In genomic region chr5:111099058-111099778, GRCh38 we compare ENCODE assay signal across 20 cellular contexts. TPM values are rescaled to one million over a fixed set of nuclear protein-coding genes. Genes with fewer than 3 reads are reported as not detected.
A peak's percentile ranks its signal among the peaks of the same experiment; 100 is the strongest.
DNase-seq lines count a peak whose midpoint lies in the region; ATAC-seq, FAIRE-seq and TF ChIP-seq lines count a peak whose summit lies in the region.
"Had no signal": no experiment of that assay in that cellular context is flagged by ENCODE, and none has a peak within 500 bp of the region (broad histone marks: within the 10 kb centered on the region; RNA-seq: fewer than 3 reads in every experiment).

No MANE protein-coding gene starts in this region.

- FAIRE-seq in endothelial cell of umbilical vein (lab: Jason Lieb, UNC), result peak; percentile 68
- FAIRE-seq: D721Med had no signal

- intact Hi-C loops in PC-3 (cut with micrococcal nuclease) (no loop called here), endothelial cell of umbilical vein (cut with micrococcal nuclease) (loop anchor here (10.0 kb wide), 1 partner anchor 1606 kb away; no protein-coding TSS in a partner anchor)

- H3K9me1 ChIP-seq in endothelial cell of umbilical vein (replicated peaks; ENCODE audit: control insufficient read depth, extremely low read depth, insufficient read depth, low read length), result no peaks in the 10 kb centered on the region

- no peak overlapping the region for H3K27ac ChIP-seq in PC-3 (ENCODE audit: low read length)
- H3K27ac ChIP-seq in endothelial cell of umbilical vein (ENCODE audit: insufficient read depth, low read depth, low read length), result peak overlapping the region; percentile 55
- H3K27ac ChIP-seq: C4-2B had no signal

- no peak overlapping the region for H3K9ac ChIP-seq in PC-3 (ENCODE audit: low read length)
- H3K9ac ChIP-seq in endothelial cell of umbilical vein (replicated peaks; ENCODE audit: extremely low read depth, insufficient read depth, low read length), result no peak overlapping the region

- peaks cover 10 to 27% of the 10 kb centered on the region in 2 donors for H3K4me1 Mint-ChIP-seq in stimulated activated naive B cell treated with anti-CD40 and anti-IgM and Interleukin-4, amounts not matched to agents 10 μg/mL and 1 μg/mL and 100 μg/mL, for 72 hours

- H3K36me3 Mint-ChIP-seq in stimulated activated naive B cell treated with anti-CD40 and anti-IgM and Interleukin-4, amounts not matched to agents 10 μg/mL and 1 μg/mL and 100 μg/mL, for 72 hours, result peaks cover 22 to 34% of the 10 kb centered on the region in 2 donors

- H3K27me3 ChIP-seq in PC-3 (ENCODE audit: low read length) (no peaks in the 10 kb centered on the region), endothelial cell of umbilical vein (ENCODE audit: control insufficient read depth in 2 of 2, insufficient read depth in 2 of 2, low read length in 2 of 2) (no peaks in the 10 kb centered on the region)

- POLR2A ChIA-PET in PC-3 (lab: Charles Lee; ENCODE audit: unreplicated experiment) (interaction anchor here (0.7 kb wide), 1 partner anchor 1497 kb away, joined by 3 read pairs; no protein-coding TSS in a partner anchor), endothelial cell of umbilical vein (lab: Charles Lee) (no interaction called here)

- peaks cover 4% of the 10 kb centered on the region for H3K4me1 ChIP-seq in PC-3 (ENCODE audit: insufficient read depth, low read length)
- H3K4me1 ChIP-seq in endothelial cell of umbilical vein (ENCODE audit: control insufficient read depth, extremely low read depth, insufficient read depth, low read length), result peaks cover 32% of the 10 kb centered on the region

- no peak overlapping the region for H3K4me3 Mint-ChIP-seq in stimulated activated naive B cell treated with anti-CD40 and anti-IgM and Interleukin-4, amounts not matched to agents 10 μg/mL and 1 μg/mL and 100 μg/mL, for 72 hours

- H3K9me2 ChIP-seq in PC-3 (replicated peaks; ENCODE audit: low read length), result no peaks in the 10 kb centered on the region

- H3K36me3 ChIP-seq in PC-3 (ENCODE audit: low read depth, low read length), result peaks cover 80% of the 10 kb centered on the region
- H3K36me3 ChIP-seq in endothelial cell of umbilical vein (ENCODE audit: control insufficient read depth in 2 of 2, extremely low read depth in 1 of 2, insufficient read depth in 2 of 2, low read length in 2 of 2), result peaks cover 2 to 47% of the 10 kb centered on the region in 2 experiments

- TF ChIP-seq POLR2A in endothelial cell of umbilical vein (IDR thresholded peaks at IDR 0.05; ENCODE audit: low read depth, low read length), result no peak

- no peak overlapping the region for H3K27ac Mint-ChIP-seq in stimulated activated naive B cell treated with anti-CD40 and anti-IgM and Interleukin-4, amounts not matched to agents 10 μg/mL and 1 μg/mL and 100 μg/mL, for 72 hours

- no peak overlapping the region for H3K4me3 ChIP-seq in PC-3 (ENCODE audit: low read length)
- H3K4me3 ChIP-seq in endothelial cell of umbilical vein (replicated peaks in 1 of 3; ENCODE audit: insufficient read depth in 1 of 3, low read depth in 1 of 3, low read length in 3 of 3), result no peak overlapping the region
- no peak overlapping the region for H3K4me3 ChIP-seq in fibroblast of villous mesenchyme (ENCODE audit: low read depth, low read length)

- peak; percentile 6 for DNase-seq in EH (ENCODE audit: low read depth)
- DNase-seq in PC-3, result no peak
- peak; percentile 78 for DNase-seq in endothelial cell of umbilical vein (ENCODE audit: low read depth, low spot score)
- DNase-seq in fibroblast of villous mesenchyme (ENCODE audit: low read depth), result peak; percentile 31
- DNase-seq in cortex of kidney (lab: John Stamatoyannopoulos, UW), result no peak
- no peak for DNase-seq in stimulated activated naive B cell treated with anti-CD40 and anti-IgM and Interleukin-4, amounts not matched to agents 10 μg/mL and 1 μg/mL and 100 μg/mL, for 72 hours
- DNase-seq: AML-193; DMS79 treated with DMSO at 0.1 percent for 48 hours; H7; NCI-H1105; NCI-H1694 treated with DMSO at 0.1 percent for 48 hours; NCI-H510A; NCI-H748 treated with DMSO at 0.1 percent for 48 hours; NK-92 treated with Interleukin-12 subunit alpha and Interleukin-12 subunit beta, amount 100 ng/mL, for 24 hours; Right ventricle myocardium superior had no signal

- no peak for TF ChIP-seq CTCF in PC-3 (conservative IDR thresholded peaks at IDR 0.05; ENCODE audit: low read depth, low read length)
- TF ChIP-seq CTCF in endothelial cell of umbilical vein (IDR thresholded peaks at IDR 0.05; ENCODE audit: extremely low read depth in 1 of 2, insufficient read depth in 1 of 2, low read depth in 1 of 2, low read length in 2 of 2), result no peak
- no peak for TF ChIP-seq CTCF in fibroblast of villous mesenchyme (IDR thresholded peaks at IDR 0.05; ENCODE audit: insufficient read depth, low read depth, low read length)

- H4K20me1 ChIP-seq in PC-3 (ENCODE audit: low read length) (peaks cover 14% of the 10 kb centered on the region), endothelial cell of umbilical vein (replicated peaks; ENCODE audit: control insufficient read depth, extremely low read depth, insufficient read depth, low read length) (no peaks in the 10 kb centered on the region)

- ATAC-seq in PC-3 (peak; percentile 51; the same call in 1 of the 2 replicates), HG03139 (IDR thresholded peaks at IDR 0.05; ENCODE audit: unreplicated experiment) (no peak), HG03175 (IDR thresholded peaks at IDR 0.05; ENCODE audit: unreplicated experiment) (no peak)
- ATAC-seq in stimulated activated naive B cell treated with anti-CD40 and anti-IgM and Interleukin-4, amounts not matched to agents 10 μg/mL and 1 μg/mL and 100 μg/mL, for 72 hours (replicated peaks), result no peak

- H3F3A ChIP-seq in PC-3 (ENCODE audit: low read length, unreplicated experiment), result no peaks in the 10 kb centered on the region

- H3K9me3 Mint-ChIP-seq in stimulated activated naive B cell treated with anti-CD40 and anti-IgM and Interleukin-4, amounts not matched to agents 10 μg/mL and 1 μg/mL and 100 μg/mL, for 72 hours, result no peaks in the 10 kb centered on the region

- dilution Hi-C loops in endothelial cell of umbilical vein (cut with MboI; ENCODE audit: extremely low pct_ligation_motif_present, low sequenced_read_pairs), result no loop called here

- no peaks in the 10 kb centered on the region for H3K27me3 Mint-ChIP-seq in stimulated activated naive B cell treated with anti-CD40 and anti-IgM and Interleukin-4, amounts not matched to agents 10 μg/mL and 1 μg/mL and 100 μg/mL, for 72 hours

- H3K4me2 ChIP-seq in PC-3 (ENCODE audit: low read length) (no peak overlapping the region), endothelial cell of umbilical vein (ENCODE audit: insufficient read depth, low read length) (peak overlapping the region; percentile 24)

- H3K9me3 ChIP-seq in PC-3 (ENCODE audit: low read length), result no peaks in the 10 kb centered on the region
- H3K9me3 ChIP-seq in endothelial cell of umbilical vein (replicated peaks; ENCODE audit: control insufficient read depth, insufficient read depth, low read length), result no peaks in the 10 kb centered on the region

- CTCF ChIA-PET in PC-3 (lab: Charles Lee), result no interaction called here
- CTCF ChIA-PET in endothelial cell of umbilical vein (lab: Charles Lee), result interaction anchor here (1.0 kb wide), 1 partner anchor 43 kb away, joined by 3 read pairs; no protein-coding TSS in a partner anchor

- H2AFZ ChIP-seq in PC-3 (ENCODE audit: low read length) (no peak overlapping the region), endothelial cell of umbilical vein (ENCODE audit: low read depth, low read length) (no peak overlapping the region)

- peaks cover 41% of the 10 kb centered on the region for H3K79me2 ChIP-seq in PC-3 (ENCODE audit: low read length)
- peaks cover 34% of the 10 kb centered on the region for H3K79me2 ChIP-seq in endothelial cell of umbilical vein (ENCODE audit: control insufficient read depth, insufficient read depth, low read length)

- no TSS peak for BruUV-seq in PC-3 (replicated peaks; lab: Mats Ljungman, UMichigan)
- BruUV-seq in endothelial cell of umbilical vein (replicated peaks; lab: Mats Ljungman, UMichigan), result no TSS peak

TF ChIP-seq in endothelial cell of umbilical vein, 7 proteins besides CTCF, POLR2A, EP300 and RAD21:
- peak; percentile 70 for TF ChIP-seq JUN (IDR thresholded peaks at IDR 0.05; ENCODE audit: borderline replicate concordance, insufficient read depth, insufficient read length, low read depth)
- peak; percentile 55 for TF ChIP-seq GATA2 (IDR thresholded peaks at IDR 0.05; ENCODE audit: insufficient read depth, insufficient read length, low read depth, low read length)
- TF ChIP-seq MAX (IDR thresholded peaks at IDR 0.05; ENCODE audit: insufficient read depth, insufficient read length), result no peak
- no peak for TF ChIP-seq EZH2 (IDR thresholded peaks at IDR 0.05; ENCODE audit: borderline replicate concordance, low read depth, low read length, severe bottlenecking)
- peak; percentile 59 for TF ChIP-seq FOS (IDR thresholded peaks at IDR 0.05; ENCODE audit: borderline replicate concordance, insufficient read depth, low read length)
- TF ChIP-seq MYC (IDR thresholded peaks at IDR 0.05; ENCODE audit: low read depth, low read length), result no peak

RNA-seq across cellular contexts. Expression of gene WDR36, which starts 7.1 kb away (rescaled TPM):
- 38.2 and 44.7 TPM in 2 replicates for total RNA-seq in PC-3 (2014; rRNA removed)
- total RNA-seq in endothelial cell of umbilical vein, result 30.2 and 33.8 TPM in 2 replicates
- polyA plus RNA-seq in endothelial cell of umbilical vein, result 7.4 and 10.6 TPM in 2 replicates
- polyA plus RNA-seq in endothelial cell of umbilical vein (2011; cell fraction: cytosol; rRNA removed), result 7.3 and 8.0 TPM in 2 replicates
- 27.0 and 33.8 TPM in 2 replicates for polyA plus RNA-seq in endothelial cell of umbilical vein (2011; cell fraction: nucleus; rRNA removed)
- 15.3 and 22.6 TPM in 2 replicates for polyA plus RNA-seq in endothelial cell of umbilical vein (2012)
- 46.2 and 50.2 TPM in 2 replicates for polyA minus RNA-seq in endothelial cell of umbilical vein
- polyA minus RNA-seq in endothelial cell of umbilical vein (2011; cell fraction: cytosol; rRNA and poly(A)+ RNA removed), result 44.0 TPM
- 74.8 and 86.6 TPM in 2 replicates for polyA minus RNA-seq in endothelial cell of umbilical vein (2011; cell fraction: nucleus; rRNA and poly(A)+ RNA removed)
- total RNA-seq in fibroblast of villous mesenchyme, result 41.6 and 61.7 TPM in 2 replicates

RNA-seq across cellular contexts. Expression of gene TSLP, which starts 27.7 kb away (rescaled TPM):
- not detected in 2 replicates for total RNA-seq in PC-3 (2014; rRNA removed)
- total RNA-seq in endothelial cell of umbilical vein, result not detected in 2 replicates
- not detected in 2 replicates for polyA plus RNA-seq in endothelial cell of umbilical vein
- not detected in 2 replicates for polyA plus RNA-seq in endothelial cell of umbilical vein (2011; cell fraction: cytosol; rRNA removed)
- not detected in 2 replicates for polyA plus RNA-seq in endothelial cell of umbilical vein (2011; cell fraction: nucleus; rRNA removed)
- not detected in 2 replicates for polyA plus RNA-seq in endothelial cell of umbilical vein (2012)
- not detected in 2 replicates for polyA minus RNA-seq in endothelial cell of umbilical vein
- not detected for polyA minus RNA-seq in endothelial cell of umbilical vein (2011; cell fraction: cytosol; rRNA and poly(A)+ RNA removed)
- polyA minus RNA-seq in endothelial cell of umbilical vein (2011; cell fraction: nucleus; rRNA and poly(A)+ RNA removed), result not detected in 2 replicates
- total RNA-seq in fibroblast of villous mesenchyme, result 0.32 and 0.43 TPM in 2 replicates
- total RNA-seq: G401 had no signal

Comparison
In these comparisons a context has a peak if more than half of its experiments do, and no peak if none do; other contexts are left out.
1. DNase-seq: peak in EH (single experiment), endothelial cell of umbilical vein (single experiment) and fibroblast of villous mesenchyme (single experiment); none in PC-3 (single experiment), cortex of kidney (single experiment) and stimulated activated naive B cell treated with anti-CD40 and anti-IgM and Interleukin-4, amounts not matched to agents 10 μg/mL and 1 μg/mL and 100 μg/mL, for 72 hours (single experiment).